Comparison of ENCODE assay signal across 1 cellular context in the genomic region with DNA sequence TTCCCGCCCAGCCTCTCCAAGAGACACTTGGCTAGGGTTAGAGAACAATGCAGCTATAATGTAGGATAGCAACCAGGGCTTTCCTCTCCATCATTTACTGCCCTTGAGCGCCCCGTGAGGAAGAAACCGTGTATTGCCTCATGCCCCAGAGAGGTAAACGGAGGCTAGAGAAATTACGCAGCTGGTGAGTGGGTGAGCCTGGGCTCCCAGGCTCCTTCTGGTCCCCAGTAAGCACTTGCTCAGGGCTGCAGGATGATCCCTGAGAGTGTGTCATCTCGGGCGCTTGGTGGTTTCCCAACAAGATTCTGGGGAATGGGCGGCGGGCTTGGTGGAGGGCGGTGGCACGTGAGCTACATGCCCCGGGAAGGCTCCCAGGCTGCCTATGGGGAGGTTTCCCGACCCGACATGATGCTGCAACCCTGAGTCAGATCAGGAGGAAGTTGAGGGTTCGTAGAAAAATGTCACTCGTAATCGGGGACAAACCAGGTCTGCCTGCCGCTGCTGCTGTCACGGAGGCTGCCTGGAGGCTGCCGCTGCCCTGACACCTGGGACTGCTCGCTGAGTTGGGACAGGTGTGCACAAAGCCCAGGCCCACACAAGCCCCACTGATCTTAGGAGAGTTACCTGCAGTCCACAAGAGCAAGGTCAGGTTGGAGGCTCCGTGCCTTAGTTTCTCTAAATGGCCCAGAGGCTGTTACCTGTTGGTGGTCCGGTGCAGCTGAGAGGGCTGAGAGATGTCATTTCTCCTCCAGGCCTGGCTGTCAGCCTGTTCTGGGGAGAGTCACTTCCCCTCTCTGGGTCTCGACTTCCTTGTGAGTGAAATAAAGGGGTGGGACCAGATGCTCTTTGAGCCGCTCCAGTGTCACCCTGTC.
TF ChIP-seq lines count a peak whose summit lies in the region.

A gene with protein sequence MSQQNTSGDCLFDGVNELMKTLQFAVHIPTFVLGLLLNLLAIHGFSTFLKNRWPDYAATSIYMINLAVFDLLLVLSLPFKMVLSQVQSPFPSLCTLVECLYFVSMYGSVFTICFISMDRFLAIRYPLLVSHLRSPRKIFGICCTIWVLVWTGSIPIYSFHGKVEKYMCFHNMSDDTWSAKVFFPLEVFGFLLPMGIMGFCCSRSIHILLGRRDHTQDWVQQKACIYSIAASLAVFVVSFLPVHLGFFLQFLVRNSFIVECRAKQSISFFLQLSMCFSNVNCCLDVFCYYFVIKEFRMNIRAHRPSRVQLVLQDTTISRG (minus strand): TSS at position 773 of the 872 bp plus-strand sequence. CDS start 14,280 bp downstream, outside the sequence.

TF ChIP-seq in GM23338, 12 proteins besides CTCF, POLR2A, EP300 and RAD21 (continued from another document):
- TF ChIP-seq, protein P1, sequence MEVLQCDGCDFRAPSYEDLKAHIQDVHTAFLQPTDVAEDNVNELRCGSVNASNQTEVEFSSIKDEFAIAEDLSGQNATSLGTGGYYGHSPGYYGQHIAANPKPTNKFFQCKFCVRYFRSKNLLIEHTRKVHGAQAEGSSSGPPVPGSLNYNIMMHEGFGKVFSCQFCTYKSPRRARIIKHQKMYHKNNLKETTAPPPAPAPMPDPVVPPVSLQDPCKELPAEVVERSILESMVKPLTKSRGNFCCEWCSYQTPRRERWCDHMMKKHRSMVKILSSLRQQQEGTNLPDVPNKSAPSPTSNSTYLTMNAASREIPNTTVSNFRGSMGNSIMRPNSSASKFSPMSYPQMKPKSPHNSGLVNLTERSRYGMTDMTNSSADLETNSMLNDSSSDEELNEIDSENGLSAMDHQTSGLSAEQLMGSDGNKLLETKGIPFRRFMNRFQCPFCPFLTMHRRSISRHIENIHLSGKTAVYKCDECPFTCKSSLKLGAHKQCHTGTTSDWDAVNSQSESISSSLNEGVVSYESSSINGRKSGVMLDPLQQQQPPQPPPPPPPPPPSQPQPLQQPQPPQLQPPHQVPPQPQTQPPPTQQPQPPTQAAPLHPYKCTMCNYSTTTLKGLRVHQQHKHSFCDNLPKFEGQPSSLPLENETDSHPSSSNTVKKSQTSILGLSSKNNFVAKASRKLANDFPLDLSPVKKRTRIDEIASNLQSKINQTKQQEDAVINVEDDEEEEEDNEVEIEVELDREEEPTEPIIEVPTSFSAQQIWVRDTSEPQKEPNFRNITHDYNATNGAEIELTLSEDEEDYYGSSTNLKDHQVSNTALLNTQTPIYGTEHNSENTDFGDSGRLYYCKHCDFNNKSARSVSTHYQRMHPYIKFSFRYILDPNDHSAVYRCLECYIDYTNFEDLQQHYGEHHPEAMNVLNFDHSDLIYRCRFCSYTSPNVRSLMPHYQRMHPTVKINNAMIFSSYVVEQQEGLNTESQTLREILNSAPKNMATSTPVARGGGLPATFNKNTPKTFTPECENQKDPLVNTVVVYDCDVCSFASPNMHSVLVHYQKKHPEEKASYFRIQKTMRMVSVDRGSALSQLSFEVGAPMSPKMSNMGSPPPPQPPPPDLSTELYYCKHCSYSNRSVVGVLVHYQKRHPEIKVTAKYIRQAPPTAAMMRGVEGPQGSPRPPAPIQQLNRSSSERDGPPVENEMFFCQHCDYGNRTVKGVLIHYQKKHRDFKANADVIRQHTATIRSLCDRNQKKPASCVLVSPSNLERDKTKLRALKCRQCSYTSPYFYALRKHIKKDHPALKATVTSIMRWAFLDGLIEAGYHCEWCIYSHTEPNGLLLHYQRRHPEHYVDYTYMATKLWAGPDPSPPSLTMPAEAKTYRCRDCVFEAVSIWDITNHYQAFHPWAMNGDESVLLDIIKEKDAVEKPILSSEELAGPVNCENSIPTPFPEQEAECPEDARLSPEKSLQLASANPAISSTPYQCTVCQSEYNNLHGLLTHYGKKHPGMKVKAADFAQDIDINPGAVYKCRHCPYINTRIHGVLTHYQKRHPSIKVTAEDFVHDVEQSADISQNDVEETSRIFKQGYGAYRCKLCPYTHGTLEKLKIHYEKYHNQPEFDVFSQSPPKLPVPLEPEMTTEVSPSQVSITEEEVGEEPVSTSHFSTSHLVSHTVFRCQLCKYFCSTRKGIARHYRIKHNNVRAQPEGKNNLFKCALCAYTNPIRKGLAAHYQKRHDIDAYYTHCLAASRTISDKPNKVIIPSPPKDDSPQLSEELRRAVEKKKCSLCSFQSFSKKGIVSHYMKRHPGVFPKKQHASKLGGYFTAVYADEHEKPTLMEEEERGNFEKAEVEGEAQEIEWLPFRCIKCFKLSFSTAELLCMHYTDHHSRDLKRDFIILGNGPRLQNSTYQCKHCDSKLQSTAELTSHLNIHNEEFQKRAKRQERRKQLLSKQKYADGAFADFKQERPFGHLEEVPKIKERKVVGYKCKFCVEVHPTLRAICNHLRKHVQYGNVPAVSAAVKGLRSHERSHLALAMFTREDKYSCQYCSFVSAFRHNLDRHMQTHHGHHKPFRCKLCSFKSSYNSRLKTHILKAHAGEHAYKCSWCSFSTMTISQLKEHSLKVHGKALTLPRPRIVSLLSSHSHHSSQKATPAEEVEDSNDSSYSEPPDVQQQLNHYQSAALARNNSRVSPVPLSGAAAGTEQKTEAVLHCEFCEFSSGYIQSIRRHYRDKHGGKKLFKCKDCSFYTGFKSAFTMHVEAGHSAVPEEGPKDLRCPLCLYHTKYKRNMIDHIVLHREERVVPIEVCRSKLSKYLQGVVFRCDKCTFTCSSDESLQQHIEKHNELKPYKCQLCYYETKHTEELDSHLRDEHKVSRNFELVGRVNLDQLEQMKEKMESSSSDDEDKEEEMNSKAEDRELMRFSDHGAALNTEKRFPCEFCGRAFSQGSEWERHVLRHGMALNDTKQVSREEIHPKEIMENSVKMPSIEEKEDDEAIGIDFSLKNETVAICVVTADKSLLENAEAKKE (CRISPR knock-in tag; IDR thresholded peaks at IDR 0.05) = no peak
- TF ChIP-seq NANOG (IDR thresholded peaks at IDR 0.05; ENCODE audit: borderline replicate concordance) (no peak), JUNB (IDR thresholded peaks at IDR 0.05; ENCODE audit: unreplicated experiment) (no peak), CREB1 (CRISPR knock-in tag; IDR thresholded peaks at IDR 0.05; ENCODE audit: low read depth) (no peak)
- TF ChIP-seq, protein P2, sequence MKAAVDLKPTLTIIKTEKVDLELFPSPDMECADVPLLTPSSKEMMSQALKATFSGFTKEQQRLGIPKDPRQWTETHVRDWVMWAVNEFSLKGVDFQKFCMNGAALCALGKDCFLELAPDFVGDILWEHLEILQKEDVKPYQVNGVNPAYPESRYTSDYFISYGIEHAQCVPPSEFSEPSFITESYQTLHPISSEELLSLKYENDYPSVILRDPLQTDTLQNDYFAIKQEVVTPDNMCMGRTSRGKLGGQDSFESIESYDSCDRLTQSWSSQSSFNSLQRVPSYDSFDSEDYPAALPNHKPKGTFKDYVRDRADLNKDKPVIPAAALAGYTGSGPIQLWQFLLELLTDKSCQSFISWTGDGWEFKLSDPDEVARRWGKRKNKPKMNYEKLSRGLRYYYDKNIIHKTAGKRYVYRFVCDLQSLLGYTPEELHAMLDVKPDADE (IDR thresholded peaks at IDR 0.05) = no peak
